ENCODE assay signal across 1 cellular context in genomic region chr1:6246497-6247295, GRCh38.
TF ChIP-seq lines count a peak whose summit lies in the region.

No MANE protein-coding gene starts in this region.

TF ChIP-seq in PFSK-1, 5 proteins besides CTCF, POLR2A, EP300 and RAD21 (continued from another document):
- TF ChIP-seq REST (IDR thresholded peaks at IDR 0.05; ENCODE audit: insufficient read depth in 1 of 2, low read depth in 2 of 2, low read length in 2 of 2) = peak; percentile 56 to 65; a peak in 2 of 4 replicates
- TF ChIP-seq SIN3A (IDR thresholded peaks at IDR 0.05; ENCODE audit: borderline replicate concordance, insufficient read depth, low read length) = no peak
